ENCODE assay signal across 8 cellular contexts in the genomic region with DNA sequence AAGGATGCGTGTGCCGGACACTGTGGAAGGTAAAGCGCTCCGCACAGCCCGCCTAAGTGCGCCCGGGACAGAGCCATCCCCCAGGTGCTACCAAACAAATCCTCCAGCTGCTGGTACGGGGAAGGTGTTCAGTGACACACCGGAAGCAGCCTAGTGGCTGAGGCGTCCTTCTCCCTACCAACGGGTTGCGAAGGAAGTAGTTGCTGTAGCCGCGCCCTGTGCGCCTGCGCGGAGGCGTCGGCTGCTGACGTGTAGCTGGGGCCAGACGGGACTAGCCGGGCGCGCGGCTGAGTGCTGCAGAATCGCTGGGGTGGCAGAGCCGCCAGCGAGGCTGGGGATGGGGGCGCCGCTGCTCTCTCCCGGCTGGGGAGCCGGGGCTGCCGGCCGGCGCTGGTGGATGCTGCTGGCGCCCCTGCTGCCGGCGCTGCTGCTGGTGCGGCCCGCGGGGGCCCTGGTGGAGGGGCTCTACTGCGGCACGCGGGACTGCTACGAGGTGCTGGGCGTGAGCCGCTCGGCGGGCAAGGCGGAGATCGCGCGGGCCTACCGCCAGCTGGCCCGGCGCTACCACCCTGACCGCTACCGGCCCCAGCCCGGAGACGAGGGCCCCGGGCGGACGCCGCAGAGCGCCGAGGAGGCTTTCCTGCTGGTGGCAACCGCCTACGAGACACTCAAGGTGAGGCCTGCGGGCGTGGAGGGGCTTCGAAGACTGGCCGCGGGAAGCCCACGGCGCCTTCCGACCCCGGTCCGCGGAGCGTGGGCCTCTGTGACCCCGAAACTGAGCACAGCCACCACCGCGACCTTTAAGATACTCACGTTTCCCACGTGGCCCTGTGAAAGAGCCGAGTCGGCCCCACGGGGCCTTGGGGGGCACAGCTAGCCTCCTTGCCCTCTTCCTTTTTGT. TPM values are rescaled to one million over a fixed set of nuclear protein-coding genes. Genes with fewer than 3 reads are reported as not detected.
A peak's percentile ranks its signal among the peaks of the same experiment; 100 is the strongest.
DNase-seq lines count a peak whose midpoint lies in the region; ATAC-seq and TF ChIP-seq lines count a peak whose summit lies in the region.

TSS of gene DNAJC25 (plus strand) at position 264 of the 901 bp plus-strand sequence. CDS start at position 338, 74 bp downstream.

- peaks cover 16 to 29% (median 25%) of the 10 kb centered on the region in 3 donors for H3K4me1 Mint-ChIP-seq in IgD-negative memory B cell

- peak; percentile 96 for ATAC-seq in GM21576 (IDR thresholded peaks at IDR 0.05; ENCODE audit: unreplicated experiment)

- H3K4me3 ChIP-seq in epithelial cell of proximal tubule (ENCODE audit: low read depth, low read length) = peak within 1 kb of the TSS; percentile 96

- H3K27ac Mint-ChIP-seq in IgD-negative memory B cell = peak within 1 kb of the TSS; percentile 83 to 94 (median 92)

- TF ChIP-seq CTCF in epithelial cell of proximal tubule (conservative IDR thresholded peaks at IDR 0.05; ENCODE audit: low read depth, low read length) = no peak

- H3K4me3 Mint-ChIP-seq in IgD-negative memory B cell = peak within 1 kb of the TSS; percentile 95 to 100 (median 98)

- no peaks in the 10 kb centered on the region for H3K9me3 Mint-ChIP-seq in IgD-negative memory B cell

- H3K36me3 Mint-ChIP-seq in IgD-negative memory B cell = no peaks in the 10 kb centered on the region

- no peaks in the 10 kb centered on the region for H3K27me3 Mint-ChIP-seq in IgD-negative memory B cell

- DNase-seq in DMS153 (lab: John Stamatoyannopoulos, UW) (peak; percentile 97), OCI-M1 (lab: John Stamatoyannopoulos, UW) (peak; percentile 98), activated T-cell treated with anti-CD3 and anti-CD28 coated beads for 48 hours (ENCODE audit: low read depth) (peak; percentile 95), epithelial cell of proximal tubule (ENCODE audit: low read depth) (peak; percentile 91), mucosa of gallbladder (ENCODE audit: low spot score) (peak; percentile 97)
- peak; percentile 92 for DNase-seq in stimulated activated CD8-positive, alpha-beta memory T cell treated with anti-CD3 and anti-CD28 coated beads, Interleukin-4, amount 100 ng/mL, for 24 hours (ENCODE audit: low read depth)

RNA-seq across cellular contexts. Expression of gene DNAJC25, which starts in this region (rescaled TPM):
- polyA plus RNA-seq in IgD-negative memory B cell = 3.6 TPM
- total RNA-seq in epithelial cell of proximal tubule (7.1 and 7.6 TPM in 2 replicates), mucosa of gallbladder (6.5 TPM)

Comparison
In these comparisons a context has a peak if more than half of its experiments do, and no peak if none do; other contexts are left out.
1. Peak in every context shown above with its lines: DNase-seq, ATAC-seq and H3K4me3 ChIP-seq.